8 cellular contexts compared by ENCODE assay signal in genomic region chr15:74867562-74868458, GRCh38. TPM values are rescaled to one million over a fixed set of nuclear protein-coding genes. Genes with fewer than 3 reads are reported as not detected.
DNase-seq lines count a peak whose midpoint lies in the region; ATAC-seq and TF ChIP-seq lines count a peak whose summit lies in the region.

No MANE protein-coding gene starts in this region.

- intact Hi-C loops in dorsolateral prefrontal cortex (cut with DNase I), result no loop called here
- intact Hi-C loops in naive thymus-derived CD4-positive, alpha-beta T cell (cut with micrococcal nuclease), result no loop called here

- H3K9ac ChIP-seq in BLaER1 treated with 17β-estradiol and CSF1 and Interleukin-3, amounts not matched to agents 10 nM and 100 nM, result peak overlapping the region in 10 of 11 experiments; percentile 21 to 99 (median 95); a peak in 20 of 22 replicates

- H3K27ac Mint-ChIP-seq in naive thymus-derived CD4-positive, alpha-beta T cell, result peak overlapping the region; percentile 58 to 99 (median 83)

- DNase-seq in NOMO-1 treated with DMSO at 0.1 percent for 48 hours (lab: John Stamatoyannopoulos, UW; ENCODE audit: unreplicated experiment) (peak; percentile 51), dorsolateral prefrontal cortex (no peak), 8988T (no peak), kidney glomerular epithelial cell (lab: John Stamatoyannopoulos, UW) (no peak)
- no peak for DNase-seq in naive thymus-derived CD4-positive, alpha-beta T cell

- peaks cover 66 to 91% (median 75%) of the 10 kb centered on the region in 7 donors for H3K4me1 Mint-ChIP-seq in naive thymus-derived CD4-positive, alpha-beta T cell

- H3K27me3 Mint-ChIP-seq in naive thymus-derived CD4-positive, alpha-beta T cell, result no peaks in the 10 kb centered on the region

- TF ChIP-seq CTCF in dorsolateral prefrontal cortex (IDR thresholded peaks at IDR 0.05 in 54 of 56, conservative IDR thresholded peaks at IDR 0.05 in 2 of 56; ENCODE audit: low read depth in 1 of 56, partially characterized antibody in 56 of 56), result no peak

- peak overlapping the region; percentile 63 to 100 (median 74) for H3K4me3 Mint-ChIP-seq in naive thymus-derived CD4-positive, alpha-beta T cell

- H3K9me3 Mint-ChIP-seq in naive thymus-derived CD4-positive, alpha-beta T cell, result peaks cover 0 to 4% (median 0%) of the 10 kb centered on the region in 11 donors

- H3K4me3 ChIP-seq in BLaER1 treated with 17β-estradiol and CSF1 and Interleukin-3, amounts not matched to agents 10 nM and 100 nM, result peak overlapping the region in 8 of 10 experiments; percentile 7 to 55 (median 38); a peak in 10 of 20 replicates
- no peak overlapping the region for H3K4me3 ChIP-seq in dorsolateral prefrontal cortex
- peak overlapping the region; percentile 26 for H3K4me3 ChIP-seq in naive thymus-derived CD4-positive, alpha-beta T cell (ENCODE audit: low read length)

- H3K4me2 ChIP-seq in BLaER1 treated with 17β-estradiol and CSF1 and Interleukin-3, amounts not matched to agents 10 nM and 100 nM, result peak overlapping the region; percentile 77 to 100 (median 98)

- no peaks in the 10 kb centered on the region for H3K27me3 ChIP-seq in BLaER1 treated with 17β-estradiol and CSF1 and Interleukin-3, amounts not matched to agents 10 nM and 100 nM
- H3K27me3 ChIP-seq in dorsolateral prefrontal cortex, result no peaks in the 10 kb centered on the region
- H3K27me3 ChIP-seq in naive thymus-derived CD4-positive, alpha-beta T cell (ENCODE audit: control insufficient read depth in 2 of 2, insufficient read depth in 2 of 2, low read length in 2 of 2), result no peaks in the 10 kb centered on the region

- peaks cover 5 to 44% (median 27%) of the 10 kb centered on the region in 11 experiments; a peak in 19 of 22 replicates for H3K36me3 ChIP-seq in BLaER1 treated with 17β-estradiol and CSF1 and Interleukin-3, amounts not matched to agents 10 nM and 100 nM
- peaks cover 0 to 4% (median 0%) of the 10 kb centered on the region in 3 experiments for H3K36me3 ChIP-seq in naive thymus-derived CD4-positive, alpha-beta T cell (ENCODE audit: control insufficient read depth in 2 of 3, insufficient read depth in 3 of 3, low read length in 3 of 3)

- CTCF ChIA-PET in naive thymus-derived CD4-positive, alpha-beta T cell (lab: Charles Lee), result interaction anchor here (0.6 to 5.0 kb wide), 6 partner anchors 9 to 88 kb away, joined by 3 to 30 read pairs (median 6); no protein-coding TSS in a partner anchor

- peak overlapping the region; percentile 89 to 100 (median 95) for H3K27ac ChIP-seq in BLaER1 treated with 17β-estradiol and CSF1 and Interleukin-3, amounts not matched to agents 10 nM and 100 nM
- H3K27ac ChIP-seq in dorsolateral prefrontal cortex, result peak overlapping the region in 41 of 59 donors; percentile 0 to 90 (median 60)
- peak overlapping the region; percentile 41 for H3K27ac ChIP-seq in naive thymus-derived CD4-positive, alpha-beta T cell (ENCODE audit: low read depth, low read length)

- peaks cover 5 to 48% (median 16%) of the 10 kb centered on the region in 5 donors for H3K36me3 Mint-ChIP-seq in naive thymus-derived CD4-positive, alpha-beta T cell

- ATAC-seq in naive thymus-derived CD4-positive, alpha-beta T cell, result peak; percentile 19
- no peak for ATAC-seq in HG02763 (IDR thresholded peaks at IDR 0.05; ENCODE audit: unreplicated experiment)
- ATAC-seq in GM18520 (IDR thresholded peaks at IDR 0.05; ENCODE audit: unreplicated experiment), result no peak

- peaks cover 83 to 95% (median 90%) of the 10 kb centered on the region in 10 experiments for H3K4me1 ChIP-seq in BLaER1 treated with 17β-estradiol and CSF1 and Interleukin-3, amounts not matched to agents 10 nM and 100 nM
- H3K4me1 ChIP-seq in naive thymus-derived CD4-positive, alpha-beta T cell (ENCODE audit: control insufficient read depth in 2 of 2, insufficient read depth in 2 of 2, low read length in 2 of 2), result peaks cover 63 to 70% of the 10 kb centered on the region in 2 donors

- peaks cover 20 to 96% (median 32%) of the 10 kb centered on the region in 11 experiments; a peak in 20 of 22 replicates for H4K20me1 ChIP-seq in BLaER1 treated with 17β-estradiol and CSF1 and Interleukin-3, amounts not matched to agents 10 nM and 100 nM

- peaks cover 0 to 14% (median 9%) of the 10 kb centered on the region in 11 experiments; a peak in 10 of 22 replicates for H3K9me3 ChIP-seq in BLaER1 treated with 17β-estradiol and CSF1 and Interleukin-3, amounts not matched to agents 10 nM and 100 nM (replicated peaks in 1 of 11)
- no peaks in the 10 kb centered on the region for H3K9me3 ChIP-seq in naive thymus-derived CD4-positive, alpha-beta T cell (ENCODE audit: control insufficient read depth in 2 of 3, low read length in 3 of 3)

- POLR2A ChIA-PET in naive thymus-derived CD4-positive, alpha-beta T cell (lab: Charles Lee), result interaction anchor here (0.8 to 5.1 kb wide), 10 partner anchors 9 to 39 kb away, joined by 3 to 45 read pairs (median 6); partner anchors contain the start of genes FAM219B, MPI and ULK3

RNA-seq across cellular contexts. Expression of gene SCAMP2, which starts 5.4 kb away (rescaled TPM):
- total RNA-seq in dorsolateral prefrontal cortex, result 10 to 100 TPM; 19.5 to 74.6 (median 41.4) TPM
- total RNA-seq in naive thymus-derived CD4-positive, alpha-beta T cell, result 100 to 1,000 TPM in 3 of 5 experiments, 10 to 100 TPM in 2; 78.9 to 130 (median 116) TPM
- polyA plus RNA-seq in naive thymus-derived CD4-positive, alpha-beta T cell, result 100 to 1,000 TPM; 131 to 141 TPM

RNA-seq across cellular contexts. Expression of gene MPI, which starts 22.0 kb away (rescaled TPM):
- 10 to 100 TPM; 41.5 to 82.0 (median 64.4) TPM for total RNA-seq in dorsolateral prefrontal cortex
- 10 to 100 TPM; 34.0 to 97.8 (median 80.6) TPM for total RNA-seq in naive thymus-derived CD4-positive, alpha-beta T cell
- polyA plus RNA-seq in naive thymus-derived CD4-positive, alpha-beta T cell, result 10 to 100 TPM; 92.5 to 98.3 TPM

RNA-seq across cellular contexts. Expression of gene ULK3, which starts 24.9 kb away (rescaled TPM):
- total RNA-seq in dorsolateral prefrontal cortex, result 100 to 1,000 TPM in 15 of 120 experiments, 10 to 100 TPM in 105; 55.0 to 133 (median 84.0) TPM
- 100 to 1,000 TPM in 1 of 5 experiments, 10 to 100 TPM in 4; 53.2 to 106 (median 59.2) TPM for total RNA-seq in naive thymus-derived CD4-positive, alpha-beta T cell
- 10 to 100 TPM; 15.4 to 32.8 TPM for polyA plus RNA-seq in naive thymus-derived CD4-positive, alpha-beta T cell

RNA-seq across cellular contexts. Expression of gene FAM219B, which starts 38.8 kb away (rescaled TPM):
- total RNA-seq in dorsolateral prefrontal cortex, result 100 to 1,000 TPM in 83 of 120 experiments, 10 to 100 TPM in 37; 76.8 to 142 (median 107) TPM
- 100 to 1,000 TPM in 2 of 5 experiments, 10 to 100 TPM in 3; 40.5 to 111 (median 99.6) TPM for total RNA-seq in naive thymus-derived CD4-positive, alpha-beta T cell
- polyA plus RNA-seq in naive thymus-derived CD4-positive, alpha-beta T cell, result 10 to 100 TPM; 20.2 to 27.7 TPM

RNA-seq across cellular contexts. Expression of gene CPLX3, which starts 41.4 kb away (rescaled TPM):
- 10 to 100 TPM in 1 of 120 experiments, 1 to 10 TPM in 118, not detected in 1; 1.1 to 12.4 (median 3.8) TPM for total RNA-seq in dorsolateral prefrontal cortex
- total RNA-seq in naive thymus-derived CD4-positive, alpha-beta T cell, result under 1 TPM in 2 of 5 experiments, not detected in 3; 0.27 to 0.60 TPM
- not detected for polyA plus RNA-seq in naive thymus-derived CD4-positive, alpha-beta T cell

Comparison
In these comparisons a context has a peak if more than half of its experiments do, and no peak if none do; other contexts are left out.
1. H3K27ac ChIP-seq: peak in every context shown above with its lines; median percentile 95 in BLaER1 treated with 17β-estradiol and CSF1 and Interleukin-3, amounts not matched to agents 10 nM and 100 nM; 60 in dorsolateral prefrontal cortex; 41 in naive thymus-derived CD4-positive, alpha-beta T cell.
2. H3K4me3 ChIP-seq: peak in BLaER1 treated with 17β-estradiol and CSF1 and Interleukin-3, amounts not matched to agents 10 nM and 100 nM (8 of 10) and naive thymus-derived CD4-positive, alpha-beta T cell (single experiment); none in dorsolateral prefrontal cortex (0 of 59).